Comparison of ENCODE assay signal across 8 cellular contexts in the genomic region with DNA sequence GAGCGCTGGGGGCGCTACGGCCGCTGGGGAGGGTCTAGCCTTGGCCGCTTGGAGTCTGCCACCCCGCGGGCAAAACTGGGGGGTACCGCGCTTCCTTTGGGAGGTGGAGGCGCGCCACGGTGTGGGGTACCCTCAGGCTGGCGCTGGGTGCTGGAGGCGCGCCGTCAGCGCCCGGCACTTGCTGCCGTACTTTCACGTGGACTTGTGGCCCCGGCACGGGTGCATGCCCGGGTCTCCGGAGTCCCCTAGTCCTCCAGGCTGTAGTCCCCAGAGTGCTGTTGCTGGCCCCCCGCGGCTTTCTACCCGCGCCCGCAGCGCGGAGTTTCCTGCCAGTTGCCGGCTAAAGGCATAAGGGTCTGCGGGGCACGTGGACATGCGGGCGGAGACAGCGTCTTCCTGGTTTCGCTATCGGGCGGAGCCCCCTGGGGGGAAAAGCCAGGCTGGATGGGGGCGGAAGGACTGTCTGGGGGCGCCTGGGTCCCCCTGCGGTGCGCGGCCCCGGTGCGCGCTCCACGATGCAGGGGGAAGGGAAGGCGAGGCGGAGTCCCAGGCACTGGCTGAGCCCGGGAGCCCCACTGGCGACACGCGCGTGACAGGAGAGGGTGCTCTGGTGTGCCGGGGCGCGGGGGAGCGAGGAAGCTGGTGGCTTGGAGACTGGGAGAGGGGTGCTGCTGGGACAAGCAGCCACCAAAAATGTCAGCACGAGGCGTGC. TPM values are rescaled to one million over a fixed set of nuclear protein-coding genes. Genes with fewer than 3 reads are reported as not detected.
DNase-seq lines count a peak whose midpoint lies in the region; ATAC-seq and TF ChIP-seq lines count a peak whose summit lies in the region.

No MANE protein-coding gene starts in this region.

- H3K4me1 Mint-ChIP-seq in naive thymus-derived CD4-positive, alpha-beta T cell: peaks cover 0 to 17% (median 6%) of the 10 kb centered on the region in 7 donors

- peak overlapping the region; percentile 77 to 92 (median 87) for H3K4me3 Mint-ChIP-seq in naive thymus-derived CD4-positive, alpha-beta T cell

- peak; percentile 5 for TF ChIP-seq POLR2A in esophagus muscularis mucosa (IDR thresholded peaks at IDR 0.05; ENCODE audit: low read depth)

- H3K27me3 ChIP-seq in esophagus muscularis mucosa: no peaks in the 10 kb centered on the region
- H3K27me3 ChIP-seq in naive thymus-derived CD4-positive, alpha-beta T cell (ENCODE audit: control insufficient read depth in 2 of 2, insufficient read depth in 2 of 2, low read length in 2 of 2): no peaks in the 10 kb centered on the region

- H3K27ac Mint-ChIP-seq in naive thymus-derived CD4-positive, alpha-beta T cell: peak overlapping the region in 6 of 9 donors; percentile 12 to 81 (median 60)

- no peak for TF ChIP-seq CTCF in esophagus muscularis mucosa (IDR thresholded peaks at IDR 0.05)

- peaks cover 33 to 52% (median 44%) of the 10 kb centered on the region in 4 donors for H3K4me1 ChIP-seq in esophagus muscularis mucosa
- no peaks in the 10 kb centered on the region for H3K4me1 ChIP-seq in naive thymus-derived CD4-positive, alpha-beta T cell (ENCODE audit: control insufficient read depth in 2 of 2, insufficient read depth in 2 of 2, low read length in 2 of 2)

- no peaks in the 10 kb centered on the region for H3K9me3 ChIP-seq in esophagus muscularis mucosa
- no peaks in the 10 kb centered on the region for H3K9me3 ChIP-seq in naive thymus-derived CD4-positive, alpha-beta T cell (ENCODE audit: control insufficient read depth in 2 of 3, low read length in 3 of 3)

- peak overlapping the region; percentile 93 to 97 (median 96) for H3K27ac ChIP-seq in esophagus muscularis mucosa (replicated peaks in 1 of 4)
- peak overlapping the region; percentile 67 for H3K27ac ChIP-seq in naive thymus-derived CD4-positive, alpha-beta T cell (ENCODE audit: low read depth, low read length)

- H3K9me3 Mint-ChIP-seq in naive thymus-derived CD4-positive, alpha-beta T cell: no peaks in the 10 kb centered on the region

- peak; percentile 31 for ATAC-seq in HG02678 (IDR thresholded peaks at IDR 0.05; ENCODE audit: unreplicated experiment)
- peak; percentile 48 for ATAC-seq in naive thymus-derived CD4-positive, alpha-beta T cell
- ATAC-seq in stimulated activated naive CD8-positive, alpha-beta T cell treated with anti-CD3 and anti-CD28 coated beads, Interleukin-15, Interleukin-2, amounts not matched to agents 100 U/mL and 50 U/mL, for 24 hours: peak; percentile 57

- POLR2A ChIA-PET in naive thymus-derived CD4-positive, alpha-beta T cell (lab: Charles Lee): interaction anchor here (1.1 to 1.2 kb wide), 2 partner anchors 230 to 270 kb away, joined by 3 read pairs; a partner anchor contains a TSS

- intact Hi-C loops in esophagus muscularis mucosa (cut with DNase I): loop anchor here (2.0 kb wide), 1 partner anchor 98 kb away; no protein-coding TSS in a partner anchor
- intact Hi-C loops in naive thymus-derived CD4-positive, alpha-beta T cell (cut with micrococcal nuclease): loop anchor here (1.0 to 10.0 kb wide), 16 partner anchors 63 to 1522 kb away; a partner anchor contains a TSS

- peaks cover 0 to 18% (median 0%) of the 10 kb centered on the region in 5 donors for H3K27me3 Mint-ChIP-seq in naive thymus-derived CD4-positive, alpha-beta T cell

- peak overlapping the region; percentile 82 to 100 (median 90) for H3K4me3 ChIP-seq in esophagus muscularis mucosa
- H3K4me3 ChIP-seq in naive thymus-derived CD4-positive, alpha-beta T cell (ENCODE audit: low read length): peak overlapping the region; percentile 84

- H3K36me3 ChIP-seq in esophagus muscularis mucosa: no peaks in the 10 kb centered on the region
- peaks cover 0 to 13% (median 0%) of the 10 kb centered on the region in 3 experiments for H3K36me3 ChIP-seq in naive thymus-derived CD4-positive, alpha-beta T cell (ENCODE audit: control insufficient read depth in 2 of 3, insufficient read depth in 3 of 3, low read length in 3 of 3)

- CTCF ChIA-PET in naive thymus-derived CD4-positive, alpha-beta T cell (lab: Charles Lee): interaction anchor here (1.2 to 1.4 kb wide), 2 partner anchors 63 to 103 kb away, joined by 4 read pairs; no protein-coding TSS in a partner anchor

- WGBS in esophagus muscularis mucosa: under 1% methylated on average over 24 of the region's 62 CpGs

- no peaks in the 10 kb centered on the region for H3K36me3 Mint-ChIP-seq in naive thymus-derived CD4-positive, alpha-beta T cell

- TF ChIP-seq EP300 in esophagus muscularis mucosa (IDR thresholded peaks at IDR 0.05): no peak

- DNase-seq in NCI-H82 (lab: John Stamatoyannopoulos, UW) (peak; percentile 63), NCI-H82 treated with DMSO at 0.1 percent for 48 hours (lab: John Stamatoyannopoulos, UW; ENCODE audit: unreplicated experiment) (no peak), NCI-H226 (peak; percentile 59), activated T-cell treated with anti-CD3 and anti-CD28 coated beads for 48 hours (ENCODE audit: low read depth) (peak; percentile 48), esophagus muscularis mucosa (ENCODE audit: extremely low spot score) (no peak)
- peak; percentile 34 to 65 (median 51) for DNase-seq in naive thymus-derived CD4-positive, alpha-beta T cell
- peak; percentile 71 for DNase-seq in stimulated activated naive CD8-positive, alpha-beta T cell treated with anti-CD3 and anti-CD28 coated beads, Interleukin-15, Interleukin-2, amounts not matched to agents 100 U/mL and 50 U/mL, for 24 hours

RNA-seq across cellular contexts. Expression of a gene that starts 0.7 kb away (rescaled TPM):
- total RNA-seq in esophagus muscularis mucosa: 10 to 100 TPM in 2 of 4 donors, 1 to 10 TPM in 2; 5.1 to 14.0 (median 9.7) TPM
- total RNA-seq in naive thymus-derived CD4-positive, alpha-beta T cell: 10 to 100 TPM in 1 of 5 experiments, 1 to 10 TPM in 4; 4.3 to 10.9 (median 5.0) TPM
- polyA plus RNA-seq in naive thymus-derived CD4-positive, alpha-beta T cell: 1 to 10 TPM; 1.8 to 2.4 TPM

Comparison
In these comparisons a context has a peak if more than half of its experiments do, and no peak if none do; other contexts are left out.
1. DNase-seq: peak in NCI-H82 (single experiment), NCI-H226 (single experiment), activated T-cell treated with anti-CD3 and anti-CD28 coated beads for 48 hours (single experiment), naive thymus-derived CD4-positive, alpha-beta T cell (9 of 9) and stimulated activated naive CD8-positive, alpha-beta T cell treated with anti-CD3 and anti-CD28 coated beads, Interleukin-15, Interleukin-2, amounts not matched to agents 100 U/mL and 50 U/mL, for 24 hours (single experiment); none in NCI-H82 treated with DMSO at 0.1 percent for 48 hours (single experiment) and esophagus muscularis mucosa (single experiment).
2. Peak in every context shown above with its lines, with median percentiles within 50 percentile points of each other: ATAC-seq.